In the genomic region with DNA sequence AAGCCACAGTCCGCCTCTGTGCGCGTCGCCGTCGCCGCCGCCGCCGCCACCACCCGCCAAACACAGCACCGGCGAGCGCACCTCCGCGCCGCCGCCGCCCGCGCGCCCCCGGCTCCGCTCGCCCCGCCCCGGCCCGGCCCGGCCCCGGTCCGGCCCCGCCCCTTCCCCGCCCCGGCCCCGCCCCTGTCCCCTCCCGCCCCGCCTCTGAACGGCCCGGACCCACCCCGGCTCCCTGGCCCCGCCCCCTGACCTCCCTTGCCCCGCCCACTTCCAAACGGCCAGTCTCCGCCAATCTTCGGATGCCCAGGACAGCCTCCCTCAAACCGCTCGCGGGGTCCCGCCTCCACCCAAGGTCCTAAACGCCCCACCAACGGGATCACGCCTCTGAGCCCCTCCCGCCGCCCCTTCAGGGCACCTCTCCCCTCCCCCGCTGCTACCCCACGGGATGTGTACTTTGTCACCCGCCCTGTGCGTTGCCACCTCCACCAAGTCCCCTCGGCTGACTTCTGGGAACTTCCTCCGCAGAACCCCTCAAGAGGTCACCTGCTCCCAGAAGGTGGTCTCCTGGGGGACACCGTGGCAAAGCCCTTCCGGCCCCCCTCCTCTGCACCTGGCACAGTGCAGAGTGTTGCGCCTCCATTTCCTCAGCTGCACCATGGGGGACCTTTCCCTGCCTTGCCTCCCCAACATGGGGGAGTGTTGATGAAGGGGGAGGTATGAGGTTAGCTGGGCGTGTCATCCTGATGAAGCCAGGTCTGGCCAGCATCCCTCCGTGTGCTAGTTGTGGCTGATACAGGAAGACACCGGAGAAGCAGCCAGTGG, we compare ENCODE assay signal across 8 cellular contexts.
DNase-seq lines count a peak whose midpoint lies in the region; ATAC-seq and TF ChIP-seq lines count a peak whose summit lies in the region.

A gene (minus strand): TSS at position 85 of the 822 bp plus-strand sequence. CDS start 191 bp downstream, outside the sequence.

- peak within 1 kb of the TSS; percentile 85 for H3K27ac Mint-ChIP-seq in activated T-cell treated with anti-CD3 and anti-CD28 coated beads, Interleukin-2, amount 50 U/mL, for 24 hours

- peaks cover 19% of the 10 kb centered on the region for H3K36me3 Mint-ChIP-seq in activated T-cell treated with anti-CD3 and anti-CD28 coated beads, Interleukin-2, amount 50 U/mL, for 24 hours (ENCODE audit: low read depth)

- peak within 1 kb of the TSS; percentile 89 for H3K4me3 Mint-ChIP-seq in activated T-cell treated with anti-CD3 and anti-CD28 coated beads, Interleukin-2, amount 50 U/mL, for 24 hours

- H3K27me3 ChIP-seq in DND-41 (ENCODE audit: insufficient read depth, low read length, poor library complexity) (no peaks in the 10 kb centered on the region), mucosa of rectum (ENCODE audit: control insufficient read depth in 2 of 2, insufficient read depth in 2 of 2, low read length in 2 of 2) (no peaks in the 10 kb centered on the region)

- H3K4me1 Mint-ChIP-seq in activated T-cell treated with anti-CD3 and anti-CD28 coated beads, Interleukin-2, amount 50 U/mL, for 24 hours (ENCODE audit: low read depth), result peaks cover 31% of the 10 kb centered on the region

- H3K4me1 ChIP-seq in DND-41 (ENCODE audit: insufficient read depth, low read length) (peaks cover 24% of the 10 kb centered on the region), mucosa of rectum (ENCODE audit: control insufficient read depth in 2 of 2, insufficient read depth in 2 of 2, low read length in 2 of 2) (peaks cover 26 to 30% of the 10 kb centered on the region in 2 donors)

- ATAC-seq in DND-41 (ENCODE audit: insufficient read depth, low read depth) (peak; percentile 71), HG02970 (IDR thresholded peaks at IDR 0.05; ENCODE audit: low FRiP score, unreplicated experiment) (peak; percentile 63)

- H3K4me3 ChIP-seq in DND-41 (ENCODE audit: low read depth in 1 of 2, low read length in 2 of 2), result peak within 1 kb of the TSS; percentile 64 to 87; a peak in 3 of 4 replicates
- H3K4me3 ChIP-seq in mucosa of rectum (ENCODE audit: low read length in 2 of 2), result peak within 1 kb of the TSS; percentile 71 to 80

- peaks cover 36% of the 10 kb centered on the region for H4K20me1 ChIP-seq in DND-41 (ENCODE audit: insufficient read depth, low read length)

- H3K36me3 ChIP-seq in DND-41 (ENCODE audit: insufficient read depth, low read length), result peaks cover 10% of the 10 kb centered on the region
- H3K36me3 ChIP-seq in mucosa of rectum (ENCODE audit: control insufficient read depth in 2 of 2, insufficient read depth in 2 of 2, low read length in 2 of 2), result no peaks in the 10 kb centered on the region

- H3K27ac ChIP-seq in DND-41 (ENCODE audit: low read length), result peak within 1 kb of the TSS; percentile 41
- H3K27ac ChIP-seq in mucosa of rectum (ENCODE audit: low read depth in 2 of 2, low read length in 2 of 2), result peak within 1 kb of the TSS in 1 of 2 donors; percentile 38

- peak within 1 kb of the TSS; percentile 78 for H2AFZ ChIP-seq in DND-41 (ENCODE audit: low read depth, low read length)

- TF ChIP-seq CTCF in DND-41 (IDR thresholded peaks at IDR 0.05; ENCODE audit: borderline replicate concordance, extremely low read depth, low read length, poor library complexity, severe bottlenecking), result no peak

- H3K4me2 ChIP-seq in DND-41 (ENCODE audit: insufficient read depth, low read length), result peak within 1 kb of the TSS; percentile 94

- peak; percentile 86 for DNase-seq in DND-41
- DNase-seq in OCI-M1 (lab: John Stamatoyannopoulos, UW), result peak; percentile 59
- DNase-seq in activated T-cell treated with anti-CD3 and anti-CD28 coated beads, Interleukin-2, amount 50 U/mL, for 24 hours, result peak; percentile 84
- DNase-seq in erythroblast (lab: John Stamatoyannopoulos, UW), result peak; percentile 84 to 87
- DNase-seq in stimulated activated CD8-positive, alpha-beta memory T cell treated with anti-CD3 and anti-CD28 coated beads, Interleukin-4, amount 100 ng/mL, for 24 hours (ENCODE audit: low read depth), result peak; percentile 71
- no peak for DNase-seq in SHP77 treated with DMSO at 0.1 percent for 48 hours (lab: John Stamatoyannopoulos, UW)

- peak within 1 kb of the TSS; percentile 71 for H3K9ac ChIP-seq in DND-41 (ENCODE audit: low read depth, low read length)
- H3K9ac ChIP-seq in mucosa of rectum (ENCODE audit: low read depth in 1 of 2, low read length in 2 of 2), result peak within 1 kb of the TSS; percentile 52 to 72

- H3K9me3 ChIP-seq in DND-41 (ENCODE audit: insufficient read depth, low read length, severe bottlenecking) (no peaks in the 10 kb centered on the region), mucosa of rectum (ENCODE audit: control insufficient read depth in 2 of 2, low read length in 2 of 2) (no peaks in the 10 kb centered on the region)

- peaks cover 15% of the 10 kb centered on the region for H3K79me2 ChIP-seq in DND-41 (ENCODE audit: insufficient read depth, low read length)

- no peaks in the 10 kb centered on the region for H3K27me3 Mint-ChIP-seq in activated T-cell treated with anti-CD3 and anti-CD28 coated beads, Interleukin-2, amount 50 U/mL, for 24 hours

- no peak for TF ChIP-seq POLR2A in erythroblast (IDR thresholded peaks at IDR 0.05; ENCODE audit: low read length)

- no peaks in the 10 kb centered on the region for H3K9me3 Mint-ChIP-seq in activated T-cell treated with anti-CD3 and anti-CD28 coated beads, Interleukin-2, amount 50 U/mL, for 24 hours
